8 cellular contexts compared by ENCODE assay signal in genomic region chr5:5492087-5492933, GRCh38.
DNase-seq lines count a peak whose midpoint lies in the region; ATAC-seq, FAIRE-seq and TF ChIP-seq lines count a peak whose summit lies in the region.

No MANE protein-coding gene starts in this region.

- no peak overlapping the region for H3K27ac ChIP-seq in pancreas

- H3K27me3 Mint-ChIP-seq in activated CD4-positive, alpha-beta T cell treated with anti-CD3 and anti-CD28 coated beads, Interleukin-2, amount 10 ng/mL, durations not matched to agents 7 days and 5 days: peaks cover 15% of the 10 kb centered on the region

- intact Hi-C loops in pancreas (cut with DNase I): no loop called here

- H3K36me3 ChIP-seq in pancreas: peaks cover 0 to 10% (median 0%) of the 10 kb centered on the region in 3 donors

- DNase-seq in AG09309 (ENCODE audit: low read depth) (no peak), NCI-H226 (peak; percentile 37), fibroblast of the conjunctiva (ENCODE audit: low read depth) (peak; percentile 33), pancreas (peak in 2 of 6 donors; percentile 11 to 35)
- peak; percentile 63 for DNase-seq in activated CD4-positive, alpha-beta T cell treated with anti-CD3 and anti-CD28 coated beads, Interleukin-2, amount 10 ng/mL, durations not matched to agents 7 days and 5 days

- H3K27me3 ChIP-seq in pancreas: no peaks in the 10 kb centered on the region

- peak overlapping the region; percentile 65 for H3K27ac Mint-ChIP-seq in activated CD4-positive, alpha-beta T cell treated with anti-CD3 and anti-CD28 coated beads, Interleukin-2, amount 10 ng/mL, durations not matched to agents 7 days and 5 days

- CTCF ChIA-PET in activated CD4-positive, alpha-beta T cell treated with anti-CD3 and anti-CD28 coated beads, Interleukin-2, amount 10 ng/mL, durations not matched to agents 7 days and 5 days (lab: Charles Lee): interaction anchor here (0.5 kb wide), 1 partner anchor 74 kb away, joined by 3 read pairs; no protein-coding TSS in a partner anchor

- peaks cover 21% of the 10 kb centered on the region for H3K4me1 Mint-ChIP-seq in activated CD4-positive, alpha-beta T cell treated with anti-CD3 and anti-CD28 coated beads, Interleukin-2, amount 10 ng/mL, durations not matched to agents 7 days and 5 days

- ATAC-seq in HG03196 (IDR thresholded peaks at IDR 0.05; ENCODE audit: unreplicated experiment): peak; percentile 46
- ATAC-seq in pancreas: peak; percentile 28 to 66 (median 60)
- ATAC-seq in HG03135 (IDR thresholded peaks at IDR 0.05; ENCODE audit: unreplicated experiment): no peak

- H3K4me1 ChIP-seq in pancreas: peaks cover 0 to 5% (median 0%) of the 10 kb centered on the region in 3 donors

- WGBS in pancreas, 2 donors: 13 to 16% methylated on average over 12 of the region's 12 CpGs

- no peaks in the 10 kb centered on the region for H3K9me3 Mint-ChIP-seq in activated CD4-positive, alpha-beta T cell treated with anti-CD3 and anti-CD28 coated beads, Interleukin-2, amount 10 ng/mL, durations not matched to agents 7 days and 5 days

- H3K4me3 ChIP-seq in AG09309 (ENCODE audit: control insufficient read depth, low read depth, low read length) (no peak overlapping the region), pancreas (no peak overlapping the region)

- peaks cover 9% of the 10 kb centered on the region for H3K36me3 Mint-ChIP-seq in activated CD4-positive, alpha-beta T cell treated with anti-CD3 and anti-CD28 coated beads, Interleukin-2, amount 10 ng/mL, durations not matched to agents 7 days and 5 days (ENCODE audit: low read depth)

- peak overlapping the region; percentile 15 for H3K4me3 Mint-ChIP-seq in activated CD4-positive, alpha-beta T cell treated with anti-CD3 and anti-CD28 coated beads, Interleukin-2, amount 10 ng/mL, durations not matched to agents 7 days and 5 days

- TF ChIP-seq CTCF in AG09309 (IDR thresholded peaks at IDR 0.05; ENCODE audit: control insufficient read depth, insufficient read depth, low read depth, low read length, missing control alignments) (peak; percentile 70), GM12873 (IDR thresholded peaks at IDR 0.05; ENCODE audit: insufficient read depth, low read depth, low read length, missing control alignments) (peak; percentile 76), pancreas (IDR thresholded peaks at IDR 0.05) (peak in 3 of 4 donors; percentile 29 to 46 (median 36))

- no peak for FAIRE-seq in pancreas (lab: Jason Lieb, UNC)

- POLR2A ChIA-PET in activated CD4-positive, alpha-beta T cell treated with anti-CD3 and anti-CD28 coated beads, Interleukin-2, amount 10 ng/mL, durations not matched to agents 7 days and 5 days (lab: Charles Lee): no interaction called here

- H3K9me3 ChIP-seq in pancreas: no peaks in the 10 kb centered on the region
